ENCODE assay signal across 1 cellular context in genomic region chr2:129923265-129924141, GRCh38.
TF ChIP-seq lines count a peak whose summit lies in the region.

No MANE protein-coding gene starts in this region.

TF ChIP-seq in HCT116, 20 proteins besides CTCF, POLR2A, EP300 and RAD21 (continued from another document):
- TF ChIP-seq, protein P1, sequence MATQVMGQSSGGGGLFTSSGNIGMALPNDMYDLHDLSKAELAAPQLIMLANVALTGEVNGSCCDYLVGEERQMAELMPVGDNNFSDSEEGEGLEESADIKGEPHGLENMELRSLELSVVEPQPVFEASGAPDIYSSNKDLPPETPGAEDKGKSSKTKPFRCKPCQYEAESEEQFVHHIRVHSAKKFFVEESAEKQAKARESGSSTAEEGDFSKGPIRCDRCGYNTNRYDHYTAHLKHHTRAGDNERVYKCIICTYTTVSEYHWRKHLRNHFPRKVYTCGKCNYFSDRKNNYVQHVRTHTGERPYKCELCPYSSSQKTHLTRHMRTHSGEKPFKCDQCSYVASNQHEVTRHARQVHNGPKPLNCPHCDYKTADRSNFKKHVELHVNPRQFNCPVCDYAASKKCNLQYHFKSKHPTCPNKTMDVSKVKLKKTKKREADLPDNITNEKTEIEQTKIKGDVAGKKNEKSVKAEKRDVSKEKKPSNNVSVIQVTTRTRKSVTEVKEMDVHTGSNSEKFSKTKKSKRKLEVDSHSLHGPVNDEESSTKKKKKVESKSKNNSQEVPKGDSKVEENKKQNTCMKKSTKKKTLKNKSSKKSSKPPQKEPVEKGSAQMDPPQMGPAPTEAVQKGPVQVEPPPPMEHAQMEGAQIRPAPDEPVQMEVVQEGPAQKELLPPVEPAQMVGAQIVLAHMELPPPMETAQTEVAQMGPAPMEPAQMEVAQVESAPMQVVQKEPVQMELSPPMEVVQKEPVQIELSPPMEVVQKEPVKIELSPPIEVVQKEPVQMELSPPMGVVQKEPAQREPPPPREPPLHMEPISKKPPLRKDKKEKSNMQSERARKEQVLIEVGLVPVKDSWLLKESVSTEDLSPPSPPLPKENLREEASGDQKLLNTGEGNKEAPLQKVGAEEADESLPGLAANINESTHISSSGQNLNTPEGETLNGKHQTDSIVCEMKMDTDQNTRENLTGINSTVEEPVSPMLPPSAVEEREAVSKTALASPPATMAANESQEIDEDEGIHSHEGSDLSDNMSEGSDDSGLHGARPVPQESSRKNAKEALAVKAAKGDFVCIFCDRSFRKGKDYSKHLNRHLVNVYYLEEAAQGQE (IDR thresholded peaks at IDR 0.05; ENCODE audit: low read depth): no peak
